In the genomic region with DNA sequence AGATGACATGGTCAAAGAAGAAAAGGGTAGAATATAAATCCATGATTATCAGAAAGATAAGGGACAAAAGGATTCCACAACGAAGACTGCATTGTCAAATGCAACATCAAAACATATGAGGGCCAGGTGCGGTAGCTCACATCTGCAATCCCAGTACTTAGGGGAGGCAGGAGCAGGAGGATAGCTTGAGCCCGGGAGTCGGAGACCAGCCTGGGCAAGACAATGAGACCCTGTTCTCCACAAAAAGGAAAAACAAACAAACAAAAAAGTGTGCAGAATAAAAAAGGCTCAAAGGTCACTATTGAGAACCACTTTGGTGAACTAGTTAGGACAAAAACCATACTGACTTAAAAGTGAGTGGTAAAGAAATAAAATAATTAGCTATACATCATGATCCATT, we compare ENCODE assay signal across 1 cellular context.
TF ChIP-seq lines count a peak whose summit lies in the region.

No MANE protein-coding gene starts in this region.

TF ChIP-seq in HepG2, 621 proteins besides CTCF, POLR2A, EP300 and RAD21 (continued from another document and continues in another):
- TF ChIP-seq, protein P1, sequence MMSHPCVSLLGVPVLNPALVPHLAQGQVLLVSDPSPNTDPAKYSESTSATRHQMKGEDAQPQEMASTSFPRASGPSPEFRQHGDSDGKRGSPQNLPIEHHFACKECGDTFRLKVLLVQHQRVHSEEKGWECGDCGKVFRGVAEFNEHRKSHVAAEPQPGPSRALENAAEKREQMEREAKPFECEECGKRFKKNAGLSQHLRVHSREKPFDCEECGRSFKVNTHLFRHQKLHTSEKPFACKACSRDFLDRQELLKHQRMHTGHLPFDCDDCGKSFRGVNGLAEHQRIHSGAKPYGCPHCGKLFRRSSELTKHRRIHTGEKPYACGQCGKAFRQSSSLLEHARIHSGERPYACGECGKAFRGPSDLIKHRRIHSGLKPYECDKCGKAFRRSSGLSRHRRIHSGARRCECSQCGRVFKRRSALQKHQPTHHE (CRISPR knock-in tag; IDR thresholded peaks at IDR 0.05; ENCODE audit: borderline replicate concordance): no peak
- TF ChIP-seq RARG (CRISPR knock-in tag; IDR thresholded peaks at IDR 0.05; ENCODE audit: low read depth): no peak
- no peak for TF ChIP-seq FOXA1 (IDR thresholded peaks at IDR 0.05)
- TF ChIP-seq FOXA1 (CRISPR knock-in tag; IDR thresholded peaks at IDR 0.05): peak; percentile 41; the same call in 1 of the 2 replicates
- TF ChIP-seq, protein P2, sequence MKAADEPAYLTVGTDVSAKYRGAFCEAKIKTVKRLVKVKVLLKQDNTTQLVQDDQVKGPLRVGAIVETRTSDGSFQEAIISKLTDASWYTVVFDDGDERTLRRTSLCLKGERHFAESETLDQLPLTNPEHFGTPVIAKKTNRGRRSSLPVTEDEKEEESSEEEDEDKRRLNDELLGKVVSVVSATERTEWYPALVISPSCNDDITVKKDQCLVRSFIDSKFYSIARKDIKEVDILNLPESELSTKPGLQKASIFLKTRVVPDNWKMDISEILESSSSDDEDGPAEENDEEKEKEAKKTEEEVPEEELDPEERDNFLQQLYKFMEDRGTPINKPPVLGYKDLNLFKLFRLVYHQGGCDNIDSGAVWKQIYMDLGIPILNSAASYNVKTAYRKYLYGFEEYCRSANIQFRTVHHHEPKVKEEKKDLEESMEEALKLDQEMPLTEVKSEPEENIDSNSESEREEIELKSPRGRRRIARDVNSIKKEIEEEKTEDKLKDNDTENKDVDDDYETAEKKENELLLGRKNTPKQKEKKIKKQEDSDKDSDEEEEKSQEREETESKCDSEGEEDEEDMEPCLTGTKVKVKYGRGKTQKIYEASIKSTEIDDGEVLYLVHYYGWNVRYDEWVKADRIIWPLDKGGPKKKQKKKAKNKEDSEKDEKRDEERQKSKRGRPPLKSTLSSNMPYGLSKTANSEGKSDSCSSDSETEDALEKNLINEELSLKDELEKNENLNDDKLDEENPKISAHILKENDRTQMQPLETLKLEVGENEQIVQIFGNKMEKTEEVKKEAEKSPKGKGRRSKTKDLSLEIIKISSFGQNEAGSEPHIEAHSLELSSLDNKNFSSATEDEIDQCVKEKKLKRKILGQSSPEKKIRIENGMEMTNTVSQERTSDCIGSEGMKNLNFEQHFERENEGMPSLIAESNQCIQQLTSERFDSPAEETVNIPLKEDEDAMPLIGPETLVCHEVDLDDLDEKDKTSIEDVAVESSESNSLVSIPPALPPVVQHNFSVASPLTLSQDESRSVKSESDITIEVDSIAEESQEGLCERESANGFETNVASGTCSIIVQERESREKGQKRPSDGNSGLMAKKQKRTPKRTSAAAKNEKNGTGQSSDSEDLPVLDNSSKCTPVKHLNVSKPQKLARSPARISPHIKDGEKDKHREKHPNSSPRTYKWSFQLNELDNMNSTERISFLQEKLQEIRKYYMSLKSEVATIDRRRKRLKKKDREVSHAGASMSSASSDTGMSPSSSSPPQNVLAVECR (CRISPR knock-in tag; IDR thresholded peaks at IDR 0.05; ENCODE audit: borderline replicate concordance): no peak; the same call in 1 of the 2 replicates
- TF ChIP-seq ZNF3 (CRISPR knock-in tag; IDR thresholded peaks at IDR 0.05): 0 out of 2 replicates have a peak, but pooled peaks have one; percentile 53
- TF ChIP-seq ZNF724P (CRISPR knock-in tag; IDR thresholded peaks at IDR 0.05; ENCODE audit: borderline replicate concordance): no peak
- TF ChIP-seq ADNP (CRISPR knock-in tag; IDR thresholded peaks at IDR 0.05): 0 out of 2 replicates have a peak, but pooled peaks have one; percentile 60
- TF ChIP-seq, protein P3, sequence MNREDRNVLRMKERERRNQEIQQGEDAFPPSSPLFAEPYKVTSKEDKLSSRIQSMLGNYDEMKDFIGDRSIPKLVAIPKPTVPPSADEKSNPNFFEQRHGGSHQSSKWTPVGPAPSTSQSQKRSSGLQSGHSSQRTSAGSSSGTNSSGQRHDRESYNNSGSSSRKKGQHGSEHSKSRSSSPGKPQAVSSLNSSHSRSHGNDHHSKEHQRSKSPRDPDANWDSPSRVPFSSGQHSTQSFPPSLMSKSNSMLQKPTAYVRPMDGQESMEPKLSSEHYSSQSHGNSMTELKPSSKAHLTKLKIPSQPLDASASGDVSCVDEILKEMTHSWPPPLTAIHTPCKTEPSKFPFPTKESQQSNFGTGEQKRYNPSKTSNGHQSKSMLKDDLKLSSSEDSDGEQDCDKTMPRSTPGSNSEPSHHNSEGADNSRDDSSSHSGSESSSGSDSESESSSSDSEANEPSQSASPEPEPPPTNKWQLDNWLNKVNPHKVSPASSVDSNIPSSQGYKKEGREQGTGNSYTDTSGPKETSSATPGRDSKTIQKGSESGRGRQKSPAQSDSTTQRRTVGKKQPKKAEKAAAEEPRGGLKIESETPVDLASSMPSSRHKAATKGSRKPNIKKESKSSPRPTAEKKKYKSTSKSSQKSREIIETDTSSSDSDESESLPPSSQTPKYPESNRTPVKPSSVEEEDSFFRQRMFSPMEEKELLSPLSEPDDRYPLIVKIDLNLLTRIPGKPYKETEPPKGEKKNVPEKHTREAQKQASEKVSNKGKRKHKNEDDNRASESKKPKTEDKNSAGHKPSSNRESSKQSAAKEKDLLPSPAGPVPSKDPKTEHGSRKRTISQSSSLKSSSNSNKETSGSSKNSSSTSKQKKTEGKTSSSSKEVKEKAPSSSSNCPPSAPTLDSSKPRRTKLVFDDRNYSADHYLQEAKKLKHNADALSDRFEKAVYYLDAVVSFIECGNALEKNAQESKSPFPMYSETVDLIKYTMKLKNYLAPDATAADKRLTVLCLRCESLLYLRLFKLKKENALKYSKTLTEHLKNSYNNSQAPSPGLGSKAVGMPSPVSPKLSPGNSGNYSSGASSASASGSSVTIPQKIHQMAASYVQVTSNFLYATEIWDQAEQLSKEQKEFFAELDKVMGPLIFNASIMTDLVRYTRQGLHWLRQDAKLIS (CRISPR knock-in tag; IDR thresholded peaks at IDR 0.05): no peak
- TF ChIP-seq SIX4 (CRISPR knock-in tag; IDR thresholded peaks at IDR 0.05): no peak
- no peak for TF ChIP-seq MBNL3 (CRISPR knock-in tag; conservative IDR thresholded peaks at IDR 0.05)
- peak; percentile 28; the same call in 1 of the 2 replicates for TF ChIP-seq PATZ1 (CRISPR knock-in tag; IDR thresholded peaks at IDR 0.05)
- TF ChIP-seq ZNF121 (CRISPR knock-in tag; IDR thresholded peaks at IDR 0.05): peak; percentile 45
- no peak for TF ChIP-seq ZSCAN9 (CRISPR knock-in tag; IDR thresholded peaks at IDR 0.05; ENCODE audit: borderline replicate concordance)
- TF ChIP-seq FOXO1 (CRISPR knock-in tag; IDR thresholded peaks at IDR 0.05): 0 out of 2 replicates have a peak, but pooled peaks have one; percentile 33
- no peak for TF ChIP-seq TFAP4 (IDR thresholded peaks at IDR 0.05; ENCODE audit: borderline replicate concordance, low read depth)
- TF ChIP-seq ZNF510 (CRISPR knock-in tag; IDR thresholded peaks at IDR 0.05; ENCODE audit: low read depth): no peak
- TF ChIP-seq ZNF354B (CRISPR knock-in tag; IDR thresholded peaks at IDR 0.05): no peak
- TF ChIP-seq ZMYM3 (CRISPR knock-in tag; IDR thresholded peaks at IDR 0.05): peak; percentile 96
- TF ChIP-seq ZNF549 (CRISPR knock-in tag; IDR thresholded peaks at IDR 0.05): no peak
- 0 out of 2 replicates have a peak, but pooled peaks have one; percentile 46 for TF ChIP-seq ZNF644 (CRISPR knock-in tag; IDR thresholded peaks at IDR 0.05; ENCODE audit: low read depth)
- TF ChIP-seq CENPT (CRISPR knock-in tag; IDR thresholded peaks at IDR 0.05; ENCODE audit: low read depth): no peak
- TF ChIP-seq JUND (CRISPR knock-in tag; IDR thresholded peaks at IDR 0.05): no peak
- TF ChIP-seq ZNF737 (CRISPR knock-in tag; IDR thresholded peaks at IDR 0.05; ENCODE audit: borderline replicate concordance): no peak
- peak; percentile 81 for TF ChIP-seq PAXIP1 (CRISPR knock-in tag; conservative IDR thresholded peaks at IDR 0.05)
- TF ChIP-seq CEBPB (IDR thresholded peaks at IDR 0.05; ENCODE audit: borderline replicate concordance, low read depth, low read length): no peak
- TF ChIP-seq ISL2 (CRISPR knock-in tag; IDR thresholded peaks at IDR 0.05): peak; percentile 21; the same call in 1 of the 2 replicates
- TF ChIP-seq, protein P4, sequence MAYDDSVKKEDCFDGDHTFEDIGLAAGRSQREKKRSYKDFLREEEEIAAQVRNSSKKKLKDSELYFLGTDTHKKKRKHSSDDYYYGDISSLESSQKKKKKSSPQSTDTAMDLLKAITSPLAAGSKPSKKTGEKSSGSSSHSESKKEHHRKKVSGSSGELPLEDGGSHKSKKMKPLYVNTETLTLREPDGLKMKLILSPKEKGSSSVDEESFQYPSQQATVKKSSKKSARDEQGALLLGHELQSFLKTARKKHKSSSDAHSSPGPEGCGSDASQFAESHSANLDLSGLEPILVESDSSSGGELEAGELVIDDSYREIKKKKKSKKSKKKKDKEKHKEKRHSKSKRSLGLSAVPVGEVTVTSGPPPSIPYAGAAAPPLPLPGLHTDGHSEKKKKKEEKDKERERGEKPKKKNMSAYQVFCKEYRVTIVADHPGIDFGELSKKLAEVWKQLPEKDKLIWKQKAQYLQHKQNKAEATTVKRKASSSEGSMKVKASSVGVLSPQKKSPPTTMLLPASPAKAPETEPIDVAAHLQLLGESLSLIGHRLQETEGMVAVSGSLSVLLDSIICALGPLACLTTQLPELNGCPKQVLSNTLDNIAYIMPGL (CRISPR knock-in tag; IDR thresholded peaks at IDR 0.05; ENCODE audit: borderline replicate concordance in 1 of 2, low read depth in 1 of 2): no peak
- peak; percentile 64 for TF ChIP-seq GATAD2A (CRISPR knock-in tag; IDR thresholded peaks at IDR 0.05)
- TF ChIP-seq ZNF331 (CRISPR knock-in tag; IDR thresholded peaks at IDR 0.05): no peak; the same call in 1 of the 2 replicates
- no peak for TF ChIP-seq ZNF451 (CRISPR knock-in tag; IDR thresholded peaks at IDR 0.05)
- no peak for TF ChIP-seq IRX3 (CRISPR knock-in tag; IDR thresholded peaks at IDR 0.05; ENCODE audit: borderline replicate concordance, low read depth)
- TF ChIP-seq ZNF770 (CRISPR knock-in tag; IDR thresholded peaks at IDR 0.05): peak; percentile 100
- TF ChIP-seq HNF4A (CRISPR knock-in tag; IDR thresholded peaks at IDR 0.05): peak; percentile 68
- no peak for TF ChIP-seq HNRNPH1 (optimal IDR thresholded peaks at IDR 0.05; ENCODE audit: low read depth, low read length)
- no peak for TF ChIP-seq SMARCC2 (IDR thresholded peaks at IDR 0.05)
- no peak for TF ChIP-seq ZNF772 (CRISPR knock-in tag; IDR thresholded peaks at IDR 0.05)
- TF ChIP-seq CREM (IDR thresholded peaks at IDR 0.05): 0 out of 2 replicates have a peak, but pooled peaks have one; percentile 17
- no peak for TF ChIP-seq CREM (CRISPR knock-in tag; IDR thresholded peaks at IDR 0.05)
- TF ChIP-seq U2AF2 (IDR thresholded peaks at IDR 0.05; ENCODE audit: low read depth, low read length): no peak
- no peak for TF ChIP-seq ZSCAN31 (CRISPR knock-in tag; IDR thresholded peaks at IDR 0.05; ENCODE audit: low read depth)
- no peak; the same call in 1 of the 2 replicates for TF ChIP-seq PHF21A (CRISPR knock-in tag; IDR thresholded peaks at IDR 0.05)
